Comparison of ENCODE assay signal across 9 cellular contexts in genomic region chr10:70493660-70494234, GRCh38. TPM values are rescaled to one million over a fixed set of nuclear protein-coding genes. Genes with fewer than 3 reads are reported as not detected.
DNase-seq lines count a peak whose midpoint lies in the region; ATAC-seq and TF ChIP-seq lines count a peak whose summit lies in the region.
"Had no signal": no experiment of that assay in that cellular context is flagged by ENCODE, and none has a peak within 500 bp of the region (broad histone marks: within the 10 kb centered on the region; RNA-seq: fewer than 3 reads in every experiment).

No MANE protein-coding gene starts in this region.

- H3K27ac ChIP-seq in dorsolateral prefrontal cortex, result peak overlapping the region in 41 of 59 donors; percentile 6 to 78 (median 58)
- H3K27ac ChIP-seq in gastroesophageal sphincter, result no peak overlapping the region

- no peaks in the 10 kb centered on the region for H3K27me3 ChIP-seq in dorsolateral prefrontal cortex
- H3K27me3 ChIP-seq in gastroesophageal sphincter, result no peaks in the 10 kb centered on the region

- no peak for TF ChIP-seq POLR2A in gastroesophageal sphincter (IDR thresholded peaks at IDR 0.05)

- H3K4me3 ChIP-seq in GM08714 (ENCODE audit: low read length) (peak overlapping the region; percentile 50; the same call in 1 of the 2 replicates), dorsolateral prefrontal cortex (peak overlapping the region in 3 of 59 donors; percentile 1 to 22 (median 16)), gastroesophageal sphincter (no peak overlapping the region)

- peaks cover 0 to 57% (median 3%) of the 10 kb centered on the region in 3 donors for H3K4me1 ChIP-seq in gastroesophageal sphincter

- no peaks in the 10 kb centered on the region for H3K9me3 ChIP-seq in gastroesophageal sphincter

- ATAC-seq in GM21360 (IDR thresholded peaks at IDR 0.05; ENCODE audit: unreplicated experiment) (peak; percentile 55), HG03521 (IDR thresholded peaks at IDR 0.05; ENCODE audit: unreplicated experiment) (peak; percentile 69), gastroesophageal sphincter (no peak)

- no peak for TF ChIP-seq EP300 in gastroesophageal sphincter (IDR thresholded peaks at IDR 0.05)

- in situ Hi-C loops in ACHN (cut with HindIII; ENCODE audit: low pct_ligation_motif_present, low pct_unique_long_range_greater_than_20kb, low sequenced_read_pairs), result no loop called here

- DNase-seq in dorsolateral prefrontal cortex (no peak), ACHN (no peak), HuH-7 (ENCODE audit: low spot score) (no peak)
- no peak for DNase-seq in activated CD4-positive, alpha-beta T cell treated with anti-CD3 and anti-CD28 coated beads for 4 hours

- WGBS in gastroesophageal sphincter (ENCODE audit: low coverage in 1 of 2), 2 donors, result 60 to 70% methylated on average over 5 to 8 of the region's 9 CpGs

- H3K36me3 ChIP-seq in gastroesophageal sphincter, result no peaks in the 10 kb centered on the region

- TF ChIP-seq CTCF in dorsolateral prefrontal cortex (IDR thresholded peaks at IDR 0.05 in 54 of 56, conservative IDR thresholded peaks at IDR 0.05 in 2 of 56; ENCODE audit: low read depth in 1 of 56, partially characterized antibody in 56 of 56) (no peak), gastroesophageal sphincter (IDR thresholded peaks at IDR 0.05) (no peak)

- intact Hi-C loops in dorsolateral prefrontal cortex (cut with DNase I), result no loop called here

RNA-seq across cellular contexts. Expression of gene PALD1, which starts 15.2 kb away (rescaled TPM):
- total RNA-seq in dorsolateral prefrontal cortex (10 to 100 TPM in 105 of 120 experiments, 1 to 10 TPM in 15; 7.2 to 25.7 (median 13.2) TPM), gastroesophageal sphincter (10 to 100 TPM; 12.5 to 19.8 (median 14.7) TPM)

RNA-seq across cellular contexts. Expression of gene NODAL, which starts 52.3 kb away (rescaled TPM):
- 1 to 10 TPM in 2 of 120 experiments, under 1 TPM in 19, not detected in 99; 0.23 to 1.2 (median 0.43) TPM for total RNA-seq in dorsolateral prefrontal cortex
- total RNA-seq in gastroesophageal sphincter, result under 1 TPM in 1 of 4 donors, not detected in 3; 0.40 TPM
- total RNA-seq: activated naive CD4-positive, alpha-beta T cell treated with anti-CD3 and anti-CD28 coated beads, Interleukin-2, amount 50 U/mL, for 72 hours had no signal

Comparison
In these comparisons a context has a peak if more than half of its experiments do, and no peak if none do; other contexts are left out.
1. H3K27ac ChIP-seq: peak in dorsolateral prefrontal cortex (41 of 59); none in gastroesophageal sphincter (0 of 4).